ENCODE assay signal across 15 cellular contexts in genomic region chr10:131694963-131695813, GRCh38.
DNase-seq lines count a peak whose midpoint lies in the region; ATAC-seq, FAIRE-seq and TF ChIP-seq lines count a peak whose summit lies in the region.
"Had no signal": no experiment of that assay in that cellular context is flagged by ENCODE, and none has a peak within 500 bp of the region (broad histone marks: within the 10 kb centered on the region; RNA-seq: fewer than 3 reads in every experiment).

No MANE protein-coding gene starts in this region.

- H2AFZ ChIP-seq in IMR-90 (replicated peaks; ENCODE audit: low read length, poor library complexity): no peak overlapping the region
- H2AFZ ChIP-seq: PC-9 had no signal

- no peak for FAIRE-seq in A549 (lab: Jason Lieb, UNC)

- CTCF ChIA-PET in A549 (lab: Yijun Ruan, JAX) (no interaction called here), IMR-90 (lab: Yijun Ruan, JAX) (no interaction called here)

- no peak overlapping the region for H2BK20ac ChIP-seq in IMR-90 (ENCODE audit: low read depth, low read length)

- H4K91ac ChIP-seq in IMR-90 (ENCODE audit: insufficient read depth, low read depth, low read length): no peak overlapping the region

- no peaks in the 10 kb centered on the region for H3K9me1 ChIP-seq in IMR-90 (ENCODE audit: insufficient read depth, low read length)

- dilution Hi-C loops in IMR-90 (cut with HindIII; ENCODE audit: low sequenced_read_pairs, unreplicated experiment): no loop called here

- no TSS peak for BruUV-seq in IMR-90 (replicated peaks; lab: Mats Ljungman, UMichigan)

- no peak overlapping the region for H3K4me2 ChIP-seq in A549
- H3K4me2 ChIP-seq in IMR-90 (ENCODE audit: low read depth, low read length): no peak overlapping the region
- H3K4me2 ChIP-seq: PC-9 had no signal

- no peaks in the 10 kb centered on the region for H3K9me3 ChIP-seq in A549
- peaks cover 61% of the 10 kb centered on the region for H3K9me3 ChIP-seq in IMR-90 (ENCODE audit: control insufficient read depth, insufficient read depth, low read length)
- no peaks in the 10 kb centered on the region for H3K9me3 ChIP-seq in spleen
- H3K9me3 ChIP-seq: HAP-1 had no signal

- H3K4me3 ChIP-seq in A549 (no peak overlapping the region), IMR-90 (ENCODE audit: insufficient read depth, low read depth, low read length) (no peak overlapping the region), spleen (no peak overlapping the region)
- H3K4me3 ChIP-seq: HAP-1, PC-9 had no signal

- no peak overlapping the region for H3K4ac ChIP-seq in IMR-90 (ENCODE audit: low read depth, low read length)

- H3K14ac ChIP-seq in IMR-90 (replicated peaks; ENCODE audit: low read depth, low read length): no peak overlapping the region

- in situ Hi-C loops in IMR-90 (cut with MboI; ENCODE audit: low sequenced_read_pairs): no loop called here

- DNase-seq in A549 (ENCODE audit: low read depth in 1 of 2, low spot score in 1 of 2) (no peak), IMR-90 (no peak), left lobe of liver (ENCODE audit: low spot score) (peak; percentile 22), spleen (peak; percentile 64), dermis blood vessel endothelial cell (no peak), Kasumi-1 (lab: John Stamatoyannopoulos, UW) (no peak), NCI-H1930 (lab: John Stamatoyannopoulos, UW) (no peak)
- DNase-seq: COR-L47, DMS153, Karpas-422, MM.1S, NCI-H1092 treated with DMSO at 0.1 percent for 48 hours, NCI-H524, PC-9 had no signal

- POLR2A ChIA-PET in A549 (lab: Yijun Ruan, JAX) (no interaction called here), IMR-90 (lab: Charles Lee; ENCODE audit: unreplicated experiment) (no interaction called here)

- no peak overlapping the region for H3K18ac ChIP-seq in IMR-90 (ENCODE audit: low read depth, low read length)

- no peak overlapping the region for H4K8ac ChIP-seq in IMR-90 (ENCODE audit: low read depth in 2 of 2, low read length in 2 of 2)

- TF ChIP-seq RAD21 in A549 (conservative IDR thresholded peaks at IDR 0.05 in 1 of 2, IDR thresholded peaks at IDR 0.05 in 1 of 2) (no peak), IMR-90 (IDR thresholded peaks at IDR 0.05; ENCODE audit: low read length) (no peak)

- H3K23ac ChIP-seq in IMR-90 (ENCODE audit: low read depth, low read length): no peak overlapping the region

- no peak overlapping the region for H2BK5ac ChIP-seq in IMR-90 (ENCODE audit: low read depth, low read length, poor library complexity, severe bottlenecking)

- H3K27me3 ChIP-seq in IMR-90 (ENCODE audit: control insufficient read depth, insufficient read depth, low read length) (no peaks in the 10 kb centered on the region), spleen (replicated peaks in 1 of 7) (peaks cover 0 to 56% (median 0%) of the 10 kb centered on the region in 7 donors)

- H4K20me1 ChIP-seq in IMR-90 (ENCODE audit: insufficient read depth, low read length): no peaks in the 10 kb centered on the region

- 39% methylated on average over 16 of the region's 16 CpGs for WGBS in A549 (ENCODE audit: missing lambda C conversion rate)
- WGBS in IMR-90 (ENCODE audit: extremely low coverage in 2 of 2, insufficient read length in 1 of 2), 2 experiments: 64% methylated on average over 5 of the region's 16 CpGs; no CpG with 5 or more reads in 1 of the 2 experiments
- 82 to 90% (median 87%) methylated on average over 13 to 16 of the region's 16 CpGs for WGBS in spleen, 5 donors

- TF ChIP-seq POLR2A in A549 (IDR thresholded peaks at IDR 0.05; ENCODE audit: low read length) (no peak), IMR-90 (IDR thresholded peaks at IDR 0.05; ENCODE audit: low read depth, low read length) (no peak), spleen (IDR thresholded peaks at IDR 0.05) (no peak)

- TF ChIP-seq EP300 in A549 (IDR thresholded peaks at IDR 0.05): no peak

- peak overlapping the region; percentile 37 for H2AK9ac ChIP-seq in IMR-90 (replicated peaks; ENCODE audit: low read depth, low read length, poor library complexity)

- H3K4me1 ChIP-seq in A549: no peaks in the 10 kb centered on the region
- no peaks in the 10 kb centered on the region for H3K4me1 ChIP-seq in IMR-90 (ENCODE audit: control insufficient read depth, insufficient read depth, low read length)
- no peaks in the 10 kb centered on the region for H3K4me1 ChIP-seq in spleen
- H3K4me1 ChIP-seq: HAP-1 had no signal

- no peak overlapping the region for H2AK5ac ChIP-seq in IMR-90 (ENCODE audit: low read depth, low read length)

- no peak overlapping the region for H3K27ac ChIP-seq in A549
- H3K27ac ChIP-seq in IMR-90 (ENCODE audit: insufficient read depth, low read length): no peak overlapping the region
- H3K27ac ChIP-seq in spleen: no peak overlapping the region
- H3K27ac ChIP-seq: PC-9 had no signal

- TF ChIP-seq CTCF in A549 (IDR thresholded peaks at IDR 0.05) (no peak), IMR-90 (conservative IDR thresholded peaks at IDR 0.05; ENCODE audit: low read depth, low read length) (no peak), spleen (IDR thresholded peaks at IDR 0.05 in 8 of 11, conservative IDR thresholded peaks at IDR 0.05 in 3 of 11) (no peak)

- H2BK120ac ChIP-seq in IMR-90 (ENCODE audit: low read depth, low read length): no peak overlapping the region

- no peak overlapping the region for H3K9ac ChIP-seq in IMR-90 (ENCODE audit: low read depth, low read length)

- intact Hi-C loops in IMR-90 (cut with micrococcal nuclease): no loop called here
- intact Hi-C loops in spleen (cut with DNase I; ENCODE audit: low total_unique reads): no loop called here

- H3K56ac ChIP-seq in IMR-90 (ENCODE audit: extremely low read depth, insufficient read depth, low read length): no peak overlapping the region

- no peak overlapping the region for H4K5ac ChIP-seq in IMR-90 (ENCODE audit: low read depth, low read length)

- H3K36me3 ChIP-seq in IMR-90 (ENCODE audit: control insufficient read depth, insufficient read depth, low read length) (no peaks in the 10 kb centered on the region), spleen (no peaks in the 10 kb centered on the region)
- H3K36me3 ChIP-seq: HAP-1 had no signal

- H2BK15ac ChIP-seq in IMR-90 (ENCODE audit: low read depth, low read length): no peak overlapping the region

- H3K79me1 ChIP-seq in IMR-90 (ENCODE audit: low read depth in 1 of 2, low read length in 2 of 2): no peaks in the 10 kb centered on the region

- peak; percentile 20 to 40; a peak in 3 of 6 replicates for ATAC-seq in A549
- ATAC-seq in IMR-90 (ENCODE audit: low read depth): no peak
- ATAC-seq in left lobe of liver: no peak

TF ChIP-seq in A549, 52 proteins besides CTCF, POLR2A, EP300 and RAD21:
- TF ChIP-seq KDM1A (IDR thresholded peaks at IDR 0.05; ENCODE audit: low read depth): no peak
- no peak for TF ChIP-seq JUNB (IDR thresholded peaks at IDR 0.05)
- no peak for TF ChIP-seq HOXB5 (CRISPR knock-in tag; IDR thresholded peaks at IDR 0.05)
- TF ChIP-seq BHLHE40 (IDR thresholded peaks at IDR 0.05; ENCODE audit: low read depth, low read length): no peak
- no peak for TF ChIP-seq TFCP2L1 (CRISPR knock-in tag; IDR thresholded peaks at IDR 0.05)
- TF ChIP-seq CBX2 (IDR thresholded peaks at IDR 0.05; ENCODE audit: borderline replicate concordance, low read depth): no peak
- no peak for TF ChIP-seq HEYL (CRISPR knock-in tag; IDR thresholded peaks at IDR 0.05)
- TF ChIP-seq MAZ (IDR thresholded peaks at IDR 0.05; ENCODE audit: borderline replicate concordance, low read depth, low read length): no peak
- TF ChIP-seq GATA3 (IDR thresholded peaks at IDR 0.05; ENCODE audit: borderline replicate concordance): no peak
- TF ChIP-seq CEBPB (IDR thresholded peaks at IDR 0.05): no peak

TF ChIP-seq in IMR-90, 13 proteins besides CTCF, POLR2A, EP300 and RAD21:
- no peak for TF ChIP-seq CEBPB (IDR thresholded peaks at IDR 0.05; ENCODE audit: low read depth, low read length)
- TF ChIP-seq ELK1 (IDR thresholded peaks at IDR 0.05; ENCODE audit: borderline replicate concordance, low read depth, low read length): no peak

Comparison
In these comparisons a context has a peak if more than half of its experiments do, and no peak if none do; other contexts are left out.
1. ATAC-seq: peak in A549 (2 of 2); none in IMR-90 (single experiment) and left lobe of liver (single experiment).
2. DNase-seq: peak in left lobe of liver (single experiment) and spleen (single experiment); none in A549 (0 of 2), IMR-90 (single experiment), dermis blood vessel endothelial cell (single experiment), Kasumi-1 (0 of 2) and NCI-H1930 (0 of 2).